Comparison of ENCODE assay signal across 23 cellular contexts in genomic region chr1:1939296-1940122, GRCh38. TPM values are rescaled to one million over a fixed set of nuclear protein-coding genes. Genes with fewer than 3 reads are reported as not detected.
"Had no signal": no experiment of that assay in that cellular context is flagged by ENCODE, and none has a peak within 500 bp of the region (broad histone marks: within the 10 kb centered on the region; RNA-seq: fewer than 3 reads in every experiment).

No MANE protein-coding gene starts in this region.

- H3K4me3 ChIP-seq: esophagus muscularis mucosa, gastrocnemius medialis, mucosa of descending colon, pancreas, psoas muscle, right lobe of liver, tibial artery, upper lobe of left lung, uterus had no signal

- H3K9me3 ChIP-seq: esophagus muscularis mucosa, gastrocnemius medialis, mucosa of descending colon, pancreas, psoas muscle, right lobe of liver, tibial artery, upper lobe of left lung, uterus had no signal

- H3K36me3 Mint-ChIP-seq: immature natural killer cell; naive thymus-derived CD8-positive, alpha-beta T cell; stimulated activated memory B cell treated with anti-CD40 and anti-IgM and Interleukin-4, amounts not matched to agents 10 μg/mL and 1 μg/mL and 100 μg/mL, for 72 hours had no signal

- H3K27me3 ChIP-seq: pancreas, right lobe of liver, uterus had no signal

- H3K4me3 Mint-ChIP-seq: dendritic cell treated with granulocyte-macrophage colony-stimulating factor and Interleukin-4, amounts not matched to agents 40 ng/mL and 50 ng/mL, for 4 days; effector memory CD8-positive, alpha-beta T cell; immature natural killer cell; naive thymus-derived CD8-positive, alpha-beta T cell; neural crest cell; stimulated activated memory B cell treated with anti-CD40 and anti-IgM and Interleukin-4, amounts not matched to agents 10 μg/mL and 1 μg/mL and 100 μg/mL, for 72 hours; stimulated activated naive CD8-positive, alpha-beta T cell treated with anti-CD3 and anti-CD28 coated beads, Interleukin-15, Interleukin-2, amounts not matched to agents 100 ng/mL and 50 ng/mL, for 24 hours had no signal

- H3K9me3 Mint-ChIP-seq: dendritic cell treated with granulocyte-macrophage colony-stimulating factor and Interleukin-4, amounts not matched to agents 40 ng/mL and 50 ng/mL, for 4 days; immature natural killer cell; naive thymus-derived CD8-positive, alpha-beta T cell; neural crest cell; stimulated activated naive CD8-positive, alpha-beta T cell treated with anti-CD3 and anti-CD28 coated beads, Interleukin-15, Interleukin-2, amounts not matched to agents 100 ng/mL and 50 ng/mL, for 24 hours had no signal

- DNase-seq: effector memory CD8-positive, alpha-beta T cell; gastrocnemius medialis; immature natural killer cell; left colon; occipital lobe; retina; stimulated activated CD4-positive, alpha-beta T cell treated with anti-CD3 and anti-CD28 coated beads, Interleukin-15, amount 100 ng/mL, for 24 hours; stimulated activated CD4-positive, alpha-beta T cell treated with anti-CD3 and anti-CD28 coated beads, Interleukin-1b, Interleukin-23, amount 100 ng/mL, for 48 hours; stimulated activated CD4-positive, alpha-beta T cell treated with anti-CD3 and anti-CD28 coated beads, Interleukin-4, amount 100 ng/mL, for 24 hours; uterus had no signal

- H3K27ac ChIP-seq: epithelial cell of prostate, esophagus muscularis mucosa, gastrocnemius medialis, pancreas, psoas muscle, right lobe of liver, tibial artery, upper lobe of left lung, uterus had no signal

- ATAC-seq: effector memory CD8-positive, alpha-beta T cell; gastrocnemius medialis; left colon; mucosa of descending colon; naive thymus-derived CD8-positive, alpha-beta T cell; pancreas; psoas muscle; right lobe of liver; stimulated activated memory B cell treated with anti-CD40 and anti-IgM and Interleukin-4, amounts not matched to agents 10 μg/mL and 1 μg/mL and 100 μg/mL, for 72 hours had no signal

- H3K27ac Mint-ChIP-seq: dendritic cell treated with granulocyte-macrophage colony-stimulating factor and Interleukin-4, amounts not matched to agents 40 ng/mL and 50 ng/mL, for 4 days; effector memory CD8-positive, alpha-beta T cell; immature natural killer cell; naive thymus-derived CD8-positive, alpha-beta T cell; stimulated activated memory B cell treated with anti-CD40 and anti-IgM and Interleukin-4, amounts not matched to agents 10 μg/mL and 1 μg/mL and 100 μg/mL, for 72 hours; stimulated activated naive CD8-positive, alpha-beta T cell treated with anti-CD3 and anti-CD28 coated beads, Interleukin-15, Interleukin-2, amounts not matched to agents 100 ng/mL and 50 ng/mL, for 24 hours had no signal

- H3K36me3 ChIP-seq: esophagus muscularis mucosa, gastrocnemius medialis, pancreas, right lobe of liver, tibial artery, upper lobe of left lung, uterus had no signal

- H3K4me1 ChIP-seq: psoas muscle, uterus had no signal

RNA-seq across cellular contexts. Expression of gene CALML6, which starts 24.4 kb away (rescaled TPM):
- total RNA-seq: esophagus muscularis mucosa, occipital lobe had no signal
- polyA plus RNA-seq: immature natural killer cell; naive thymus-derived CD8-positive, alpha-beta T cell had no signal
